1 cellular context compared by ENCODE assay signal in the genomic region with DNA sequence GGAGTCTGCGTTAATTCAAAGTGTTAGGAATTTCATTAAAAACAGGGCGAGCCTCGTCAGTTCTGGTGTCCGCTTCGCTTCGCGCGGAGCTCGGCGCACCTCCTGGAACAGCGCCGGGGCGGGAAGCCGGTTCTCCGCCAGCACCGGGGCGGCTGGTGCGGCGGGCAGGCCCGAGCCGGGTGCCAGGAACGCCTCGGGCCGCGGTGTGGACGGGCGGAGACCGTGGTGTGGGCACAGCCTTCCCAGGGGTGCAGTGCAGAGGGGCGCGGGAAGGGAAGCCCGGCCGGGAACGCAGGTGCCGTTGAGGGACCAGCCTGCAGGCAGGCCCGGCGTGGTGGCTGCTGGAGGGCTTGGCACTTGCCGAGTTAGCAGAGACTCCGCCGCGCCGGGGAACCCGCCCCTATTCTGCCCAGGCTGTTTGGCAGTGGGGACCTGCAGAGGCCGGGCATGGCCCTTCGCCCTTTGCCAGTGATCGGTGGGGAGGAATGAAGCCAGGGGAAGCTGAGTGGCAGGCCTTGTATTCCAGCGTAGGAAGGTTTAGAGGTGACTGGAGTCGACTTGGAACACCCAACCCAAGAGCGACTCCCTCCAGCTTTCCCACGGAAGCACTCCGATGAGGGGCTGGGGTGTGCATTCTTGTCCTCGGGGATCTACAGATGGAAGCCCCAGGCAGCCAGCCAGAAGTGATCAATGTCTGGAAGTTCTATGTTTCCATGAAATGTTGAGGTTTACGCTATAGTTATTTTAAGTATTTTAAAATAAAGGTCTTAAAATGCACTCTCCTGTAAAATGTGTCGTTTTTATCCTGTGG.
TF ChIP-seq lines count a peak whose summit lies in the region.

No MANE protein-coding gene starts in this region.

TF ChIP-seq in GM12878, 131 proteins besides CTCF, POLR2A, EP300 and RAD21 (continued from another document and continues in another):
- TF ChIP-seq, protein P1, sequence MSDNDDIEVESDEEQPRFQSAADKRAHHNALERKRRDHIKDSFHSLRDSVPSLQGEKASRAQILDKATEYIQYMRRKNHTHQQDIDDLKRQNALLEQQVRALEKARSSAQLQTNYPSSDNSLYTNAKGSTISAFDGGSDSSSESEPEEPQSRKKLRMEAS (IDR thresholded peaks at IDR 0.05; ENCODE audit: low read depth, low read length): no peak
- no peak for TF ChIP-seq RFX5 (IDR thresholded peaks at IDR 0.05; ENCODE audit: low read depth, low read length)
- no peak for TF ChIP-seq EZH2 (IDR thresholded peaks at IDR 0.05; ENCODE audit: borderline replicate concordance, control insufficient read depth, low read depth, low read length)
- TF ChIP-seq, protein P2, sequence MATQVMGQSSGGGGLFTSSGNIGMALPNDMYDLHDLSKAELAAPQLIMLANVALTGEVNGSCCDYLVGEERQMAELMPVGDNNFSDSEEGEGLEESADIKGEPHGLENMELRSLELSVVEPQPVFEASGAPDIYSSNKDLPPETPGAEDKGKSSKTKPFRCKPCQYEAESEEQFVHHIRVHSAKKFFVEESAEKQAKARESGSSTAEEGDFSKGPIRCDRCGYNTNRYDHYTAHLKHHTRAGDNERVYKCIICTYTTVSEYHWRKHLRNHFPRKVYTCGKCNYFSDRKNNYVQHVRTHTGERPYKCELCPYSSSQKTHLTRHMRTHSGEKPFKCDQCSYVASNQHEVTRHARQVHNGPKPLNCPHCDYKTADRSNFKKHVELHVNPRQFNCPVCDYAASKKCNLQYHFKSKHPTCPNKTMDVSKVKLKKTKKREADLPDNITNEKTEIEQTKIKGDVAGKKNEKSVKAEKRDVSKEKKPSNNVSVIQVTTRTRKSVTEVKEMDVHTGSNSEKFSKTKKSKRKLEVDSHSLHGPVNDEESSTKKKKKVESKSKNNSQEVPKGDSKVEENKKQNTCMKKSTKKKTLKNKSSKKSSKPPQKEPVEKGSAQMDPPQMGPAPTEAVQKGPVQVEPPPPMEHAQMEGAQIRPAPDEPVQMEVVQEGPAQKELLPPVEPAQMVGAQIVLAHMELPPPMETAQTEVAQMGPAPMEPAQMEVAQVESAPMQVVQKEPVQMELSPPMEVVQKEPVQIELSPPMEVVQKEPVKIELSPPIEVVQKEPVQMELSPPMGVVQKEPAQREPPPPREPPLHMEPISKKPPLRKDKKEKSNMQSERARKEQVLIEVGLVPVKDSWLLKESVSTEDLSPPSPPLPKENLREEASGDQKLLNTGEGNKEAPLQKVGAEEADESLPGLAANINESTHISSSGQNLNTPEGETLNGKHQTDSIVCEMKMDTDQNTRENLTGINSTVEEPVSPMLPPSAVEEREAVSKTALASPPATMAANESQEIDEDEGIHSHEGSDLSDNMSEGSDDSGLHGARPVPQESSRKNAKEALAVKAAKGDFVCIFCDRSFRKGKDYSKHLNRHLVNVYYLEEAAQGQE (IDR thresholded peaks at IDR 0.05; ENCODE audit: low read depth, low read length): no peak
- TF ChIP-seq SIX5 (IDR thresholded peaks at IDR 0.05; ENCODE audit: low read depth, low read length, severe bottlenecking): no peak
- no peak for TF ChIP-seq PML (IDR thresholded peaks at IDR 0.05; ENCODE audit: low read length)
- no peak for TF ChIP-seq NFXL1 (IDR thresholded peaks at IDR 0.05; ENCODE audit: borderline replicate concordance)
- TF ChIP-seq CREB1 (IDR thresholded peaks at IDR 0.05; ENCODE audit: low read depth): no peak
- no peak for TF ChIP-seq BMI1 (IDR thresholded peaks at IDR 0.05; ENCODE audit: borderline replicate concordance)
- TF ChIP-seq SRF (IDR thresholded peaks at IDR 0.05; ENCODE audit: low read depth in 2 of 2, low read length in 2 of 2): no peak
- TF ChIP-seq KLF5 (IDR thresholded peaks at IDR 0.05; ENCODE audit: partially characterized antibody): no peak
- 0 out of 4 replicates have a peak, but pooled peaks of 1 of the 2 experiments have one; percentile 2 for TF ChIP-seq BHLHE40 (IDR thresholded peaks at IDR 0.05; ENCODE audit: borderline replicate concordance in 1 of 2, low read depth in 2 of 2, low read length in 1 of 2)
- TF ChIP-seq, protein P3, sequence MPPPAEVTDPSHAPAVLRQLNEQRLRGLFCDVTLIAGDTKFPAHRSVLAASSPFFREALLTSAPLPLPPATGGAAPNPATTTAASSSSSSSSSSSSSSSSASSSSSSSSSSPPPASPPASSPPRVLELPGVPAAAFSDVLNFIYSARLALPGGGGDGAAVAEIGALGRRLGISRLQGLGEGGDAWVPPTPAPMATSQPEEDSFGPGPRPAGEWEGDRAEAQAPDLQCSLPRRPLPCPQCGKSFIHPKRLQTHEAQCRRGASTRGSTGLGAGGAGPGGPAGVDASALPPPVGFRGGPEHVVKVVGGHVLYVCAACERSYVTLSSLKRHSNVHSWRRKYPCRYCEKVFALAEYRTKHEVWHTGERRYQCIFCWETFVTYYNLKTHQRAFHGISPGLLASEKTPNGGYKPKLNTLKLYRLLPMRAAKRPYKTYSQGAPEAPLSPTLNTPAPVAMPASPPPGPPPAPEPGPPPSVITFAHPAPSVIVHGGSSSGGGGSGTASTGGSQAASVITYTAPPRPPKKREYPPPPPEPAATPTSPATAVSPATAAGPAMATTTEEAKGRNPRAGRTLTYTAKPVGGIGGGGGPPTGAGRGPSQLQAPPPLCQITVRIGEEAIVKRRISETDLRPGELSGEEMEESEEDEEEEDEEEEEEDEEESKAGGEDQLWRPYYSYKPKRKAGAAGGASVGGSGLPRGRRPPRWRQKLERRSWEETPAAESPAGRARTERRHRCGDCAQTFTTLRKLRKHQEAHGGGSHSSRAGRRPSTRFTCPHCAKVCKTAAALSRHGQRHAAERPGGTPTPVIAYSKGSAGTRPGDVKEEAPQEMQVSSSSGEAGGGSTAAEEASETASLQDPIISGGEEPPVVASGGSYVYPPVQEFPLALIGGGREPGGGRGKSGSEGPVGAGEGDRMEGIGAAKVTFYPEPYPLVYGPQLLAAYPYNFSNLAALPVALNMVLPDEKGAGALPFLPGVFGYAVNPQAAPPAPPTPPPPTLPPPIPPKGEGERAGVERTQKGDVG (CRISPR knock-in tag; IDR thresholded peaks at IDR 0.05): no peak
- peak; percentile 82 for TF ChIP-seq LARP7 (IDR thresholded peaks at IDR 0.05)
- 0 out of 4 replicates have a peak, but pooled peaks of 1 of the 2 experiments have one; percentile 11 for TF ChIP-seq IKZF2 (IDR thresholded peaks at IDR 0.05)
- no peak for TF ChIP-seq SUZ12 (IDR thresholded peaks at IDR 0.05; ENCODE audit: unreplicated experiment)
- TF ChIP-seq NR2C1 (IDR thresholded peaks at IDR 0.05): no peak
- TF ChIP-seq SIN3A (IDR thresholded peaks at IDR 0.05; ENCODE audit: low read depth, low read length): no peak
- TF ChIP-seq, protein P4, sequence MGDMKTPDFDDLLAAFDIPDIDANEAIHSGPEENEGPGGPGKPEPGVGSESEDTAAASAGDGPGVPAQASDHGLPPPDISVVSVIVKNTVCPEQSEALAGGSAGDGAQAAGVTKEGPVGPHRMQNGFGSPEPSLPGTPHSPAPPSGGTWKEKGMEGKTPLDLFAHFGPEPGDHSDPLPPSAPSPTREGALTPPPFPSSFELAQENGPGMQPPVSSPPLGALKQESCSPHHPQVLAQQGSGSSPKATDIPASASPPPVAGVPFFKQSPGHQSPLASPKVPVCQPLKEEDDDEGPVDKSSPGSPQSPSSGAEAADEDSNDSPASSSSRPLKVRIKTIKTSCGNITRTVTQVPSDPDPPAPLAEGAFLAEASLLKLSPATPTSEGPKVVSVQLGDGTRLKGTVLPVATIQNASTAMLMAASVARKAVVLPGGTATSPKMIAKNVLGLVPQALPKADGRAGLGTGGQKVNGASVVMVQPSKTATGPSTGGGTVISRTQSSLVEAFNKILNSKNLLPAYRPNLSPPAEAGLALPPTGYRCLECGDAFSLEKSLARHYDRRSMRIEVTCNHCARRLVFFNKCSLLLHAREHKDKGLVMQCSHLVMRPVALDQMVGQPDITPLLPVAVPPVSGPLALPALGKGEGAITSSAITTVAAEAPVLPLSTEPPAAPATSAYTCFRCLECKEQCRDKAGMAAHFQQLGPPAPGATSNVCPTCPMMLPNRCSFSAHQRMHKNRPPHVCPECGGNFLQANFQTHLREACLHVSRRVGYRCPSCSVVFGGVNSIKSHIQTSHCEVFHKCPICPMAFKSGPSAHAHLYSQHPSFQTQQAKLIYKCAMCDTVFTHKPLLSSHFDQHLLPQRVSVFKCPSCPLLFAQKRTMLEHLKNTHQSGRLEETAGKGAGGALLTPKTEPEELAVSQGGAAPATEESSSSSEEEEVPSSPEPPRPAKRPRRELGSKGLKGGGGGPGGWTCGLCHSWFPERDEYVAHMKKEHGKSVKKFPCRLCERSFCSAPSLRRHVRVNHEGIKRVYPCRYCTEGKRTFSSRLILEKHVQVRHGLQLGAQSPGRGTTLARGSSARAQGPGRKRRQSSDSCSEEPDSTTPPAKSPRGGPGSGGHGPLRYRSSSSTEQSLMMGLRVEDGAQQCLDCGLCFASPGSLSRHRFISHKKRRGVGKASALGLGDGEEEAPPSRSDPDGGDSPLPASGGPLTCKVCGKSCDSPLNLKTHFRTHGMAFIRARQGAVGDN (IDR thresholded peaks at IDR 0.05): 0 out of 2 replicates have a peak, but pooled peaks have one; percentile 34
- TF ChIP-seq, protein P5, sequence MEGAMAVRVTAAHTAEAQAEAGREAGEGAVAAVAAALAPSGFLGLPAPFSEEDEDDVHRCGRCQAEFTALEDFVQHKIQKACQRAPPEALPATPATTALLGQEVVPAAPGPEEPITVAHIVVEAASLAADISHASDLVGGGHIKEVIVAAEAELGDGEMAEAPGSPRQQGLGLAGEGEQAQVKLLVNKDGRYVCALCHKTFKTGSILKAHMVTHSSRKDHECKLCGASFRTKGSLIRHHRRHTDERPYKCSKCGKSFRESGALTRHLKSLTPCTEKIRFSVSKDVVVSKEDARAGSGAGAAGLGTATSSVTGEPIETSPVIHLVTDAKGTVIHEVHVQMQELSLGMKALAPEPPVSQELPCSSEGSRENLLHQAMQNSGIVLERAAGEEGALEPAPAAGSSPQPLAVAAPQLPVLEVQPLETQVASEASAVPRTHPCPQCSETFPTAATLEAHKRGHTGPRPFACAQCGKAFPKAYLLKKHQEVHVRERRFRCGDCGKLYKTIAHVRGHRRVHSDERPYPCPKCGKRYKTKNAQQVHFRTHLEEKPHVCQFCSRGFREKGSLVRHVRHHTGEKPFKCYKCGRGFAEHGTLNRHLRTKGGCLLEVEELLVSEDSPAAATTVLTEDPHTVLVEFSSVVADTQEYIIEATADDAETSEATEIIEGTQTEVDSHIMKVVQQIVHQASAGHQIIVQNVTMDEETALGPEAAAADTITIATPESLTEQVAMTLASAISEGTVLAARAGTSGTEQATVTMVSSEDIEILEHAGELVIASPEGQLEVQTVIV (IDR thresholded peaks at IDR 0.05; ENCODE audit: borderline replicate concordance, partially characterized antibody): no peak
- TF ChIP-seq CEBPB (IDR thresholded peaks at IDR 0.05; ENCODE audit: borderline replicate concordance in 1 of 2, low read depth in 2 of 2, low read length in 2 of 2): no peak
- peak; percentile 63; the same call in 1 of the 2 replicates for TF ChIP-seq ZNF207 (IDR thresholded peaks at IDR 0.05; ENCODE audit: borderline replicate concordance)
- TF ChIP-seq, protein P6, sequence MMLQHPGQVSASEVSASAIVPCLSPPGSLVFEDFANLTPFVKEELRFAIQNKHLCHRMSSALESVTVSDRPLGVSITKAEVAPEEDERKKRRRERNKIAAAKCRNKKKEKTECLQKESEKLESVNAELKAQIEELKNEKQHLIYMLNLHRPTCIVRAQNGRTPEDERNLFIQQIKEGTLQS (IDR thresholded peaks at IDR 0.05; ENCODE audit: borderline replicate concordance, extremely low read depth, low read depth, low read length): no peak
- TF ChIP-seq RCOR1 (conservative IDR thresholded peaks at IDR 0.05; ENCODE audit: low read depth, low read length): no peak
- peak; percentile 73 for TF ChIP-seq IKZF1 (conservative IDR thresholded peaks at IDR 0.05)
- TF ChIP-seq, protein P7, sequence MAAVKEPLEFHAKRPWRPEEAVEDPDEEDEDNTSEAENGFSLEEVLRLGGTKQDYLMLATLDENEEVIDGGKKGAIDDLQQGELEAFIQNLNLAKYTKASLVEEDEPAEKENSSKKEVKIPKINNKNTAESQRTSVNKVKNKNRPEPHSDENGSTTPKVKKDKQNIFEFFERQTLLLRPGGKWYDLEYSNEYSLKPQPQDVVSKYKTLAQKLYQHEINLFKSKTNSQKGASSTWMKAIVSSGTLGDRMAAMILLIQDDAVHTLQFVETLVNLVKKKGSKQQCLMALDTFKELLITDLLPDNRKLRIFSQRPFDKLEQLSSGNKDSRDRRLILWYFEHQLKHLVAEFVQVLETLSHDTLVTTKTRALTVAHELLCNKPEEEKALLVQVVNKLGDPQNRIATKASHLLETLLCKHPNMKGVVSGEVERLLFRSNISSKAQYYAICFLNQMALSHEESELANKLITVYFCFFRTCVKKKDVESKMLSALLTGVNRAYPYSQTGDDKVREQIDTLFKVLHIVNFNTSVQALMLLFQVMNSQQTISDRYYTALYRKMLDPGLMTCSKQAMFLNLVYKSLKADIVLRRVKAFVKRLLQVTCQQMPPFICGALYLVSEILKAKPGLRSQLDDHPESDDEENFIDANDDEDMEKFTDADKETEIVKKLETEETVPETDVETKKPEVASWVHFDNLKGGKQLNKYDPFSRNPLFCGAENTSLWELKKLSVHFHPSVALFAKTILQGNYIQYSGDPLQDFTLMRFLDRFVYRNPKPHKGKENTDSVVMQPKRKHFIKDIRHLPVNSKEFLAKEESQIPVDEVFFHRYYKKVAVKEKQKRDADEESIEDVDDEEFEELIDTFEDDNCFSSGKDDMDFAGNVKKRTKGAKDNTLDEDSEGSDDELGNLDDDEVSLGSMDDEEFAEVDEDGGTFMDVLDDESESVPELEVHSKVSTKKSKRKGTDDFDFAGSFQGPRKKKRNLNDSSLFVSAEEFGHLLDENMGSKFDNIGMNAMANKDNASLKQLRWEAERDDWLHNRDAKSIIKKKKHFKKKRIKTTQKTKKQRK (IDR thresholded peaks at IDR 0.05; ENCODE audit: low read depth, low read length): no peak
- TF ChIP-seq, protein P8, sequence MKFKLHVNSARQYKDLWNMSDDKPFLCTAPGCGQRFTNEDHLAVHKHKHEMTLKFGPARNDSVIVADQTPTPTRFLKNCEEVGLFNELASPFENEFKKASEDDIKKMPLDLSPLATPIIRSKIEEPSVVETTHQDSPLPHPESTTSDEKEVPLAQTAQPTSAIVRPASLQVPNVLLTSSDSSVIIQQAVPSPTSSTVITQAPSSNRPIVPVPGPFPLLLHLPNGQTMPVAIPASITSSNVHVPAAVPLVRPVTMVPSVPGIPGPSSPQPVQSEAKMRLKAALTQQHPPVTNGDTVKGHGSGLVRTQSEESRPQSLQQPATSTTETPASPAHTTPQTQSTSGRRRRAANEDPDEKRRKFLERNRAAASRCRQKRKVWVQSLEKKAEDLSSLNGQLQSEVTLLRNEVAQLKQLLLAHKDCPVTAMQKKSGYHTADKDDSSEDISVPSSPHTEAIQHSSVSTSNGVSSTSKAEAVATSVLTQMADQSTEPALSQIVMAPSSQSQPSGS (IDR thresholded peaks at IDR 0.05; ENCODE audit: low read length): no peak
